ENCODE assay signal across 24 cellular contexts in genomic region chr9:113181165-113181564, GRCh38. TPM values are rescaled to one million over a fixed set of nuclear protein-coding genes. Genes with fewer than 3 reads are reported as not detected.
DNase-seq lines count a peak whose midpoint lies in the region; ATAC-seq, FAIRE-seq and TF ChIP-seq lines count a peak whose summit lies in the region.
"Had no signal": no experiment of that assay in that cellular context is flagged by ENCODE, and none has a peak within 500 bp of the region (broad histone marks: within the 10 kb centered on the region; RNA-seq: fewer than 3 reads in every experiment).

No MANE protein-coding gene starts in this region.

- no peak overlapping the region for H3K9ac ChIP-seq in GM12878 (ENCODE audit: control insufficient read depth, insufficient read depth, low read length)
- H3K9ac ChIP-seq: BLaER1 treated with 17β-estradiol and CSF1 and Interleukin-3, amounts not matched to agents 10 nM and 100 nM had no signal

- POLR2A ChIA-PET in CD4-positive, alpha-beta T cell (lab: Charles Lee), result no interaction called here
- POLR2A ChIA-PET in GM12878 (lab: Charles Lee), result no interaction called here

- H3K4me1 ChIP-seq in GM12878 (ENCODE audit: control insufficient read depth, insufficient read depth, low read length) (no peaks in the 10 kb centered on the region), esophagus muscularis mucosa (no peaks in the 10 kb centered on the region)
- H3K4me1 ChIP-seq: A549, BE2C, HAP-1 had no signal

- no peaks in the 10 kb centered on the region for H4K20me1 ChIP-seq in GM12878 (ENCODE audit: control insufficient read depth, insufficient read depth)

- RAD21 ChIA-PET in GM12878 (lab: Charles Lee; ENCODE audit: unreplicated experiment), result interaction anchor here (0.6 kb wide), 1 partner anchor 30 kb away, joined by 3 read pairs; the partner anchor contains the start of gene SLC31A2

- in situ Hi-C loops in GM12878 (cut with MboI), result no loop called here

- CTCF ChIA-PET in CD4-positive, alpha-beta T cell (lab: Charles Lee), result interaction anchor here (1.4 to 1.8 kb wide), 2 partner anchors 14 to 30 kb away, joined by 3 to 5 read pairs; partner anchors contain the start of gene SLC31A2
- CTCF ChIA-PET in GM12878 (lab: Yijun Ruan, JAX), result interaction anchor here (1.3 kb wide), 1 partner anchor 69 kb away, joined by 4 read pairs; no protein-coding TSS in a partner anchor

- intact Hi-C loops in CD4-positive, alpha-beta T cell (cut with DNase I, micrococcal nuclease), result no loop called here
- intact Hi-C loops in GM12878 (cut with micrococcal nuclease; ENCODE audit: unreplicated experiment), result no loop called here
- intact Hi-C loops in esophagus muscularis mucosa (cut with DNase I), result no loop called here

- H3K4me3 ChIP-seq in GM12878, result no peak overlapping the region
- no peak overlapping the region for H3K4me3 ChIP-seq in esophagus muscularis mucosa
- H3K4me3 ChIP-seq: A549; BLaER1 treated with 17β-estradiol and CSF1 and Interleukin-3, amounts not matched to agents 10 nM and 100 nM; GM23338; HAP-1 had no signal

- H2AFZ ChIP-seq in GM12878 (ENCODE audit: control insufficient read depth, low read depth, low read length), result no peak overlapping the region
- H2AFZ ChIP-seq: GM23338 had no signal

- TF ChIP-seq CTCF in CD4-positive, alpha-beta T cell (IDR thresholded peaks at IDR 0.05), result no peak
- TF ChIP-seq CTCF in GM12878 (IDR thresholded peaks at IDR 0.05 in 2 of 3, conservative IDR thresholded peaks at IDR 0.05 in 1 of 3; ENCODE audit: control insufficient read depth in 2 of 3, extremely low read depth in 1 of 3, insufficient read depth in 1 of 3, low read depth in 3 of 3, low read length in 3 of 3) (no peak), esophagus muscularis mucosa (IDR thresholded peaks at IDR 0.05) (no peak)

- DNase-seq in CD4-positive, alpha-beta T cell, result no peak
- DNase-seq in GM12878 (ENCODE audit: low read depth, low spot score) (no peak), esophagus muscularis mucosa (ENCODE audit: extremely low spot score) (peak; percentile 14), NCI-H446 (lab: John Stamatoyannopoulos, UW) (no peak)
- DNase-seq in central memory CD4-positive, alpha-beta T cell, result no peak
- no peak for DNase-seq in stimulated activated CD8-positive, alpha-beta memory T cell treated with anti-CD3 and anti-CD28 coated beads, Interleukin-4, amount 100 ng/mL, for 48 hours
- DNase-seq: 8988T; ACHN; AML-193; BE2C; Calu3; CD4-positive, alpha-beta memory T cell; COR-L47; DMS53; DMS79 treated with DMSO at 0.1 percent for 48 hours; GF-D8; HFFc6 had no signal

- no peaks in the 10 kb centered on the region for H3K9me3 Mint-ChIP-seq in CD4-positive, alpha-beta T cell
- H3K9me3 Mint-ChIP-seq: CD4-positive, alpha-beta memory T cell; GM23338; HFFc6 had no signal

- peaks cover 97% of the 10 kb centered on the region for H3K36me3 Mint-ChIP-seq in CD4-positive, alpha-beta T cell (ENCODE audit: low read depth)

- H3K79me2 ChIP-seq in GM12878 (ENCODE audit: control insufficient read depth, insufficient read depth, low read length), result no peaks in the 10 kb centered on the region

- no peak for ATAC-seq in CD4-positive, alpha-beta T cell (ENCODE audit: poor library complexity)
- ATAC-seq in GM12878, result no peak
- ATAC-seq: A549, GM23338 had no signal

- no peaks in the 10 kb centered on the region for H3K4me1 Mint-ChIP-seq in CD4-positive, alpha-beta T cell (ENCODE audit: low read depth)
- H3K4me1 Mint-ChIP-seq: GM23338 had no signal

- TF ChIP-seq EP300 in GM12878 (IDR thresholded peaks at IDR 0.05; ENCODE audit: borderline replicate concordance in 1 of 2, control insufficient read depth in 1 of 2, low read depth in 2 of 2, low read length in 2 of 2) (no peak), esophagus muscularis mucosa (IDR thresholded peaks at IDR 0.05) (no peak)

- no peak overlapping the region for H3K4me3 Mint-ChIP-seq in CD4-positive, alpha-beta T cell
- H3K4me3 Mint-ChIP-seq: CD14-positive monocyte; CD4-positive, alpha-beta memory T cell; GM23338; HFFc6 had no signal

- no peaks in the 10 kb centered on the region for H3K27me3 ChIP-seq in CD4-positive, alpha-beta T cell (ENCODE audit: control insufficient read depth, insufficient read depth, low read length)
- H3K27me3 ChIP-seq in GM12878 (replicated peaks in 1 of 2; ENCODE audit: control insufficient read depth in 2 of 2, insufficient read depth in 2 of 2, low read length in 1 of 2) (no peaks in the 10 kb centered on the region), esophagus muscularis mucosa (no peaks in the 10 kb centered on the region)
- H3K27me3 ChIP-seq: BE2C; BLaER1 treated with 17β-estradiol and CSF1 and Interleukin-3, amounts not matched to agents 10 nM and 100 nM had no signal

- TF ChIP-seq POLR2A in GM12878 (IDR thresholded peaks at IDR 0.05; ENCODE audit: low read depth, low read length), result no peak
- no peak for TF ChIP-seq POLR2A in esophagus muscularis mucosa (IDR thresholded peaks at IDR 0.05; ENCODE audit: low read depth)

- no peak for TF ChIP-seq RAD21 in GM12878 (IDR thresholded peaks at IDR 0.05; ENCODE audit: insufficient read depth, low read depth, low read length)

- no peaks in the 10 kb centered on the region for H3K27me3 Mint-ChIP-seq in CD4-positive, alpha-beta T cell
- H3K27me3 Mint-ChIP-seq: CD4-positive, alpha-beta memory T cell had no signal

- SMC1A ChIA-PET in GM12878 (lab: Charles Lee; ENCODE audit: uncharacterized antibody, unreplicated experiment), result no interaction called here

- H3K27ac Mint-ChIP-seq in CD4-positive, alpha-beta T cell, result peak overlapping the region; percentile 38
- H3K27ac Mint-ChIP-seq: GM23338 had no signal

- FAIRE-seq in GM12878 (lab: Jason Lieb, UNC), result no peak
- FAIRE-seq: A549, GM12892, H54 had no signal

- no peak overlapping the region for H3K4me2 ChIP-seq in GM12878 (ENCODE audit: control insufficient read depth, insufficient read depth)
- H3K4me2 ChIP-seq: A549; BLaER1 treated with 17β-estradiol and CSF1 and Interleukin-3, amounts not matched to agents 10 nM and 100 nM; GM23338 had no signal

- H3K9me3 ChIP-seq in CD4-positive, alpha-beta T cell (ENCODE audit: control insufficient read depth, low read length), result no peaks in the 10 kb centered on the region
- no peaks in the 10 kb centered on the region for H3K9me3 ChIP-seq in GM12878 (replicated peaks; ENCODE audit: control insufficient read depth, insufficient read depth, low read length)
- no peaks in the 10 kb centered on the region for H3K9me3 ChIP-seq in esophagus muscularis mucosa
- H3K9me3 ChIP-seq: A549; BE2C; BLaER1 treated with 17β-estradiol and CSF1 and Interleukin-3, amounts not matched to agents 10 nM and 100 nM; HAP-1 had no signal

- BruUV-seq in GM12878 (replicated peaks; lab: Mats Ljungman, UMichigan), result no TSS peak

- no peak overlapping the region for H3K27ac ChIP-seq in CD4-positive, alpha-beta T cell (ENCODE audit: low read depth, low read length)
- no peak overlapping the region for H3K27ac ChIP-seq in GM12878 (ENCODE audit: control insufficient read depth, insufficient read depth)
- no peak overlapping the region for H3K27ac ChIP-seq in esophagus muscularis mucosa (replicated peaks in 1 of 4)
- H3K27ac ChIP-seq: A549; BLaER1 treated with 17β-estradiol and CSF1 and Interleukin-3, amounts not matched to agents 10 nM and 100 nM had no signal

- H3K36me3 ChIP-seq in GM12878 (ENCODE audit: control insufficient read depth in 2 of 2, insufficient read depth in 2 of 2, low read length in 1 of 2) (peaks cover 16 to 61% of the 10 kb centered on the region in 2 experiments), esophagus muscularis mucosa (peaks cover 62 to 100% (median 95%) of the 10 kb centered on the region in 4 donors)

RNA-seq across cellular contexts. Expression of gene SLC31A2, which starts 30.4 kb away (rescaled TPM):
- total RNA-seq in CD4-positive, alpha-beta T cell, result 1 to 10 TPM; 4.8 to 5.4 TPM
- 0.71 and 1.2 TPM in 2 replicates for total RNA-seq in GM12878 (2013; cell fraction: nucleolus; rRNA removed)
- 0.40 and 1.2 TPM in 2 replicates for total RNA-seq in GM12878 (2014; rRNA removed)
- 0.64 and 0.89 TPM in 2 replicates for total RNA-seq in GM12878 (2014; rRNA removed; fragmentation: Illumina TruSeq; extraction: Trizol)
- total RNA-seq in GM12878 (2021), result 0.74 and 0.97 TPM in 2 replicates
- not detected for polyA plus RNA-seq in GM12878 (2011; ENCODE audit: low read depth)
- polyA plus RNA-seq in GM12878 (2011; rRNA removed), result 0.86 and 1.1 TPM in 2 replicates
- polyA plus RNA-seq in GM12878 (2011; cell fraction: cytosol; rRNA removed), result 1.4 and 1.8 TPM in 2 replicates
- 0.82 and 1.2 TPM in 2 replicates for polyA plus RNA-seq in GM12878 (2011; cell fraction: nucleus; rRNA removed)
- 0.47 and 0.60 TPM in 2 replicates for polyA plus RNA-seq in GM12878 (2012)
- polyA plus RNA-seq in GM12878 (2014; fragmentation: Illumina TruSeq; extraction: Trizol), result 1.1 and 1.3 TPM in 2 replicates
- polyA plus RNA-seq in GM12878 (2014; fragmentation: Nextera tagmentation; extraction: Ambion mirVana), result 1 to 10 TPM in 1 of 2 experiments, under 1 TPM in 1; 0.09 to 1.0 TPM
- polyA plus RNA-seq in GM12878 (2014; rRNA removed), result 0.60 and 0.64 TPM in 2 replicates
- 1 to 10 TPM in 1 of 2 experiments, under 1 TPM in 1; 0.79 to 1.9 TPM for polyA plus RNA-seq in GM12878 (2016; fragmentation: Nextera tagmentation; extraction: Ambion mirVana)
- 1.1 and 1.8 TPM in 2 replicates for polyA minus RNA-seq in GM12878 (2011; rRNA and poly(A)+ RNA removed)
- not detected in 2 replicates for polyA minus RNA-seq in GM12878 (2011; cell fraction: cytosol; rRNA and poly(A)+ RNA removed)
- polyA minus RNA-seq in GM12878 (2011; cell fraction: nucleus; rRNA and poly(A)+ RNA removed), result 0.86 and 1.2 TPM in 2 replicates
- 10 to 100 TPM; 11.6 to 19.4 (median 15.8) TPM for total RNA-seq in esophagus muscularis mucosa

RNA-seq across cellular contexts. Expression of gene FKBP15, which starts 39.9 kb away (rescaled TPM):
- 10 to 100 TPM; 11.9 to 14.2 TPM for total RNA-seq in CD4-positive, alpha-beta T cell
- 161 and 163 TPM in 2 replicates for total RNA-seq in GM12878 (2013; cell fraction: nucleolus; rRNA removed)
- total RNA-seq in GM12878 (2014; rRNA removed) (21.7 and 22.8 TPM in 2 replicates), GM12878 (2014; rRNA removed; fragmentation: Illumina TruSeq; extraction: Trizol) (20.1 and 20.4 TPM in 2 replicates), GM12878 (2021) (22.1 and 26.6 TPM in 2 replicates), esophagus muscularis mucosa (10 to 100 TPM; 18.1 to 23.0 (median 20.6) TPM)
- 12.8 TPM for polyA plus RNA-seq in GM12878 (2011; ENCODE audit: low read depth)
- polyA plus RNA-seq in GM12878 (2011; rRNA removed) (43.0 and 53.4 TPM in 2 replicates), GM12878 (2014; fragmentation: Illumina TruSeq; extraction: Trizol) (25.6 and 26.7 TPM in 2 replicates), GM12878 (2014; fragmentation: Nextera tagmentation; extraction: Ambion mirVana) (1 to 10 TPM; 5.0 to 8.2 TPM), GM12878 (2014; rRNA removed) (18.8 and 20.5 TPM in 2 replicates), GM12878 (2016; fragmentation: Nextera tagmentation; extraction: Ambion mirVana) (10 to 100 TPM; 21.1 to 21.3 TPM)
- polyA plus RNA-seq in GM12878 (2011; cell fraction: cytosol; rRNA removed), result 35.9 and 58.7 TPM in 2 replicates
- 91.6 and 119 TPM in 2 replicates for polyA plus RNA-seq in GM12878 (2011; cell fraction: nucleus; rRNA removed)
- 18.6 and 24.1 TPM in 2 replicates for polyA plus RNA-seq in GM12878 (2012)
- 125 and 127 TPM in 2 replicates for polyA minus RNA-seq in GM12878 (2011; rRNA and poly(A)+ RNA removed)
- polyA minus RNA-seq in GM12878 (2011; cell fraction: cytosol; rRNA and poly(A)+ RNA removed), result 18.7 and 27.8 TPM in 2 replicates
- polyA minus RNA-seq in GM12878 (2011; cell fraction: nucleus; rRNA and poly(A)+ RNA removed), result 80.9 and 100 TPM in 2 replicates

RNA-seq across cellular contexts. Expression of gene SLC31A1, which starts 40.2 kb away (rescaled TPM):
- 10 to 100 TPM; 12.1 to 12.3 TPM for total RNA-seq in CD4-positive, alpha-beta T cell
- total RNA-seq in GM12878 (2013; cell fraction: nucleolus; rRNA removed), result 17.7 and 23.7 TPM in 2 replicates
- 8.9 and 9.4 TPM in 2 replicates for total RNA-seq in GM12878 (2014; rRNA removed)
- total RNA-seq in GM12878 (2014; rRNA removed; fragmentation: Illumina TruSeq; extraction: Trizol), result 12.4 and 12.6 TPM in 2 replicates
- total RNA-seq in GM12878 (2021), result 11.5 and 12.0 TPM in 2 replicates
- polyA plus RNA-seq in GM12878 (2011; ENCODE audit: low read depth), result 18.7 TPM
- polyA plus RNA-seq in GM12878 (2011; rRNA removed), result 16.2 and 17.6 TPM in 2 replicates
- polyA plus RNA-seq in GM12878 (2011; cell fraction: cytosol; rRNA removed), result 12.7 and 16.3 TPM in 2 replicates
- 2.9 and 3.1 TPM in 2 replicates for polyA plus RNA-seq in GM12878 (2011; cell fraction: nucleus; rRNA removed)
- polyA plus RNA-seq in GM12878 (2012), result 14.4 and 16.1 TPM in 2 replicates
- polyA plus RNA-seq in GM12878 (2014; fragmentation: Illumina TruSeq; extraction: Trizol), result 16.0 and 18.4 TPM in 2 replicates
- 10 to 100 TPM in 1 of 2 experiments, 1 to 10 TPM in 1; 7.3 to 10.0 TPM for polyA plus RNA-seq in GM12878 (2014; fragmentation: Nextera tagmentation; extraction: Ambion mirVana)
- polyA plus RNA-seq in GM12878 (2014; rRNA removed), result 10.0 and 10.7 TPM in 2 replicates
- polyA plus RNA-seq in GM12878 (2016; fragmentation: Nextera tagmentation; extraction: Ambion mirVana), result 10 to 100 TPM in 1 of 2 experiments, 1 to 10 TPM in 1; 9.4 to 11.0 TPM
- 14.3 and 17.7 TPM in 2 replicates for polyA minus RNA-seq in GM12878 (2011; rRNA and poly(A)+ RNA removed)
- 6.7 and 7.0 TPM in 2 replicates for polyA minus RNA-seq in GM12878 (2011; cell fraction: cytosol; rRNA and poly(A)+ RNA removed)
- polyA minus RNA-seq in GM12878 (2011; cell fraction: nucleus; rRNA and poly(A)+ RNA removed), result 6.3 and 9.3 TPM in 2 replicates
- total RNA-seq in esophagus muscularis mucosa, result 10 to 100 TPM in 1 of 4 donors, 1 to 10 TPM in 3; 8.3 to 10.8 (median 8.9) TPM
